6 cellular contexts compared by ENCODE assay signal in genomic region chr12:114708598-114708997, GRCh38. TPM values are rescaled to one million over a fixed set of nuclear protein-coding genes. Genes with fewer than 3 reads are reported as not detected.
"Had no signal": no experiment of that assay in that cellular context is flagged by ENCODE, and none has a peak within 500 bp of the region (broad histone marks: within the 10 kb centered on the region; RNA-seq: fewer than 3 reads in every experiment).

No MANE protein-coding gene starts in this region.

RNA-seq across cellular contexts. Expression of gene TBX3, which starts 24.6 kb away (rescaled TPM):
- total RNA-seq: activated naive CD4-positive, alpha-beta T cell treated with anti-CD3 and anti-CD28 coated beads for 36 hours; activated naive CD4-positive, alpha-beta T cell treated with anti-CD3 and anti-CD28 coated beads, Interleukin-2, amount 50 U/mL, for 72 hours; activated naive CD8-positive, alpha-beta T cell treated with anti-CD3 and anti-CD28 coated beads for 36 hours; activated T-helper 1 cell treated with anti-CD3 and anti-CD28 coated beads, Interleukin-12 subunit alpha, Interleukin-12 subunit beta, Interleukin-2, Interleukin-4 antibody, amounts not matched to agents 30 ng/mL and 10 ng/mL and 1 ng/mL, durations not matched to agents 14 hours and 24 hours and 36 hours; activated T-helper 17 cell treated with anti-CD3 and anti-CD28 coated beads, Interleukin-2, amount 50 U/mL, for 72 hours; activated T-helper 2 cell treated with anti-CD3 and anti-CD28 coated beads, Interferon-gamma antibody, Interleukin-2, Interleukin-4, amounts not matched to agents 10 μg/mL and 5 μg/mL and 100 μg/mL, durations not matched to agents 14 hours and 24 hours and 36 hours had no signal
